Comparison of ENCODE assay signal across 28 cellular contexts in the genomic region with DNA sequence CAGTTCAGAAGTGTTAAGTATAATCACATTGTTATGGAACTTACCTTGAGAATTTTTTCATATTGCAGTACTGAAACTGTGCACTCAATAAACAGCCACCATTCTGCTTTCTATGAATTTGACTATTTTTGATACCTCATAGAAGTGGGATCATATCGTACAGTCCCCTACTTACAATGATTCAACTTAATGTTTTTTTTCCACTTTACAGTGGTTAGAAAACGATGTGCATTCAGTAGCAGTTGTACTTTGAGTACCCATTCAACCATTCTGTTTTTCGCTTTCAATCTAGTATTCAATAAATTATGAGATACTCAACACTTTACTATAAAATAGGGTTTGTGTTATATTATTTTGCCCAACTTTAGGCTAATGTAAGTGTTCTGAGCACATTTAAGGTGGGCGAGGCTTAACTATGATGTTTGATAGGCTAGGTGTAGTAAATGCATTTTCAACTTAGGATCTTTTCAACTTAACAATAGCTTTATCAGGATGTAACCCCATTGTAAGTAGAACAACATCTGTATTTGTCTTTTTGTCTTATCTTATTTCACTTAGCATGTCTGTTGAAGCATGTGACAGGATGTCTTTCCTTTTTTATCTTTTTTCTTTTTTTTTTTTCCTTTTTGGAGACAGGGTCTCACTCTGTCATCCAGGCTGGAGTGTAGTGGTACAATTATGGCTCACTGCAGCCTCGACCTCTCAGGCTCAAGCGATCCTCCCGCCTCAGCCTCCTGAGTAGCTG. TPM values are rescaled to one million over a fixed set of nuclear protein-coding genes. Genes with fewer than 3 reads are reported as not detected.
DNase-seq lines count a peak whose midpoint lies in the region; ATAC-seq and TF ChIP-seq lines count a peak whose summit lies in the region.
"Had no signal": no experiment of that assay in that cellular context is flagged by ENCODE, and none has a peak within 500 bp of the region (broad histone marks: within the 10 kb centered on the region; RNA-seq: fewer than 3 reads in every experiment).

No MANE protein-coding gene starts in this region.

- no peaks in the 10 kb centered on the region for H3K9me3 Mint-ChIP-seq in activated naive CD4-positive, alpha-beta T cell treated with anti-CD3 and anti-CD28 coated beads, Interleukin-2, amount 50 U/mL, for 24 hours
- H3K9me3 Mint-ChIP-seq in CD4-positive, CD25-positive, alpha-beta regulatory T cell: no peaks in the 10 kb centered on the region
- no peaks in the 10 kb centered on the region for H3K9me3 Mint-ChIP-seq in activated CD8-positive, alpha-beta T cell treated with anti-CD3 and anti-CD28 coated beads, Interleukin-2, amount 10 ng/mL, durations not matched to agents 7 days and 5 days (ENCODE audit: insufficient read depth)
- H3K9me3 Mint-ChIP-seq in mesothelial cell of epicardium: no peaks in the 10 kb centered on the region
- H3K9me3 Mint-ChIP-seq: immature natural killer cell, neural progenitor cell had no signal

- peaks cover 20% of the 10 kb centered on the region for H3K36me3 Mint-ChIP-seq in activated naive CD4-positive, alpha-beta T cell treated with anti-CD3 and anti-CD28 coated beads, Interleukin-2, amount 50 U/mL, for 24 hours
- H3K36me3 Mint-ChIP-seq in CD4-positive, CD25-positive, alpha-beta regulatory T cell: peaks cover 43% of the 10 kb centered on the region
- peaks cover 68% of the 10 kb centered on the region for H3K36me3 Mint-ChIP-seq in activated CD8-positive, alpha-beta T cell treated with anti-CD3 and anti-CD28 coated beads, Interleukin-2, amount 10 ng/mL, durations not matched to agents 7 days and 5 days (ENCODE audit: low read depth)
- peaks cover 28% of the 10 kb centered on the region for H3K36me3 Mint-ChIP-seq in mesothelial cell of epicardium

- H3K9me3 ChIP-seq in CD4-positive, CD25-positive, alpha-beta regulatory T cell (ENCODE audit: control insufficient read depth in 2 of 2, low read length in 2 of 2): no peaks in the 10 kb centered on the region
- H3K9me3 ChIP-seq in upper lobe of left lung: no peaks in the 10 kb centered on the region
- H3K9me3 ChIP-seq: BE2C, pancreas, SK-N-SH, spleen had no signal

- POLR2A ChIA-PET in activated CD8-positive, alpha-beta T cell treated with anti-CD3 and anti-CD28 coated beads, Interleukin-2, amount 10 ng/mL, durations not matched to agents 7 days and 5 days (lab: Charles Lee): no interaction called here

- TF ChIP-seq POLR2A in upper lobe of left lung (IDR thresholded peaks at IDR 0.05): no peak

- no peak overlapping the region for H3K27ac ChIP-seq in CD4-positive, CD25-positive, alpha-beta regulatory T cell (ENCODE audit: insufficient read depth, low read length, poor library complexity, severe bottlenecking)
- H3K27ac ChIP-seq in upper lobe of left lung: no peak overlapping the region
- H3K27ac ChIP-seq: dorsolateral prefrontal cortex, neural progenitor cell, pancreas, PC-9 had no signal

- no peak for TF ChIP-seq CTCF in mesothelial cell of epicardium (IDR thresholded peaks at IDR 0.05; ENCODE audit: unreplicated experiment)
- TF ChIP-seq CTCF in upper lobe of left lung (IDR thresholded peaks at IDR 0.05): no peak

- H3K4me1 Mint-ChIP-seq in activated naive CD4-positive, alpha-beta T cell treated with anti-CD3 and anti-CD28 coated beads, Interleukin-2, amount 50 U/mL, for 24 hours: peaks cover 66% of the 10 kb centered on the region
- peaks cover 31 to 62% (median 55%) of the 10 kb centered on the region in 4 donors for H3K4me1 Mint-ChIP-seq in CD4-positive, CD25-positive, alpha-beta regulatory T cell
- H3K4me1 Mint-ChIP-seq in activated CD8-positive, alpha-beta T cell treated with anti-CD3 and anti-CD28 coated beads, Interleukin-2, amount 10 ng/mL, durations not matched to agents 7 days and 5 days (ENCODE audit: low read depth): peaks cover 19% of the 10 kb centered on the region
- H3K4me1 Mint-ChIP-seq in mesothelial cell of epicardium: peaks cover 13% of the 10 kb centered on the region

- H3K27ac Mint-ChIP-seq in activated naive CD4-positive, alpha-beta T cell treated with anti-CD3 and anti-CD28 coated beads, Interleukin-2, amount 50 U/mL, for 24 hours: peak overlapping the region; percentile 35
- peak overlapping the region; percentile 6 to 40 (median 40) for H3K27ac Mint-ChIP-seq in CD4-positive, CD25-positive, alpha-beta regulatory T cell
- H3K27ac Mint-ChIP-seq in activated CD8-positive, alpha-beta T cell treated with anti-CD3 and anti-CD28 coated beads, Interleukin-2, amount 10 ng/mL, durations not matched to agents 7 days and 5 days: peak overlapping the region; percentile 7
- H3K27ac Mint-ChIP-seq in mesothelial cell of epicardium: peak overlapping the region; percentile 71
- H3K27ac Mint-ChIP-seq: activated CD8-positive, alpha-beta memory T cell treated with anti-CD3 and anti-CD28 coated beads, Interleukin-2, amount 10 ng/mL, durations not matched to agents 7 days and 5 days; neural progenitor cell had no signal

- peaks cover 47% of the 10 kb centered on the region for H3K36me3 ChIP-seq in CD4-positive, CD25-positive, alpha-beta regulatory T cell (ENCODE audit: control insufficient read depth, insufficient read depth, low read length)
- H3K36me3 ChIP-seq in upper lobe of left lung: peaks cover 0 to 38% (median 13%) of the 10 kb centered on the region in 4 donors
- H3K36me3 ChIP-seq: BE2C, neural progenitor cell had no signal

- no peak overlapping the region for H3K4me3 Mint-ChIP-seq in activated naive CD4-positive, alpha-beta T cell treated with anti-CD3 and anti-CD28 coated beads, Interleukin-2, amount 50 U/mL, for 24 hours
- H3K4me3 Mint-ChIP-seq in CD4-positive, CD25-positive, alpha-beta regulatory T cell: peak overlapping the region in 1 of 4 donors; percentile 44
- H3K4me3 Mint-ChIP-seq in activated CD8-positive, alpha-beta T cell treated with anti-CD3 and anti-CD28 coated beads, Interleukin-2, amount 10 ng/mL, durations not matched to agents 7 days and 5 days: no peak overlapping the region
- H3K4me3 Mint-ChIP-seq in mesothelial cell of epicardium: no peak overlapping the region
- H3K4me3 Mint-ChIP-seq: activated CD8-positive, alpha-beta memory T cell treated with anti-CD3 and anti-CD28 coated beads, Interleukin-2, amount 10 ng/mL, durations not matched to agents 7 days and 5 days; immature natural killer cell; neural progenitor cell had no signal

- no peak for ATAC-seq in CD4-positive, CD25-positive, alpha-beta regulatory T cell (ENCODE audit: low read depth in 2 of 2)
- no peak for ATAC-seq in activated CD8-positive, alpha-beta T cell treated with anti-CD3 and anti-CD28 coated beads, Interleukin-2, amount 10 ng/mL, durations not matched to agents 7 days and 5 days
- ATAC-seq in upper lobe of left lung (ENCODE audit: low FRiP score in 2 of 2): no peak
- ATAC-seq: activated CD8-positive, alpha-beta memory T cell treated with anti-CD3 and anti-CD28 coated beads, Interleukin-2, amount 10 ng/mL, durations not matched to agents 7 days and 5 days; left colon; pancreas had no signal

- H3K27me3 Mint-ChIP-seq in activated naive CD4-positive, alpha-beta T cell treated with anti-CD3 and anti-CD28 coated beads, Interleukin-2, amount 50 U/mL, for 24 hours: no peaks in the 10 kb centered on the region
- H3K27me3 Mint-ChIP-seq in CD4-positive, CD25-positive, alpha-beta regulatory T cell: no peaks in the 10 kb centered on the region
- H3K27me3 Mint-ChIP-seq in activated CD8-positive, alpha-beta T cell treated with anti-CD3 and anti-CD28 coated beads, Interleukin-2, amount 10 ng/mL, durations not matched to agents 7 days and 5 days (ENCODE audit: low read depth): no peaks in the 10 kb centered on the region
- H3K27me3 Mint-ChIP-seq in mesothelial cell of epicardium (ENCODE audit: low read depth): no peaks in the 10 kb centered on the region
- H3K27me3 Mint-ChIP-seq: activated CD8-positive, alpha-beta memory T cell treated with anti-CD3 and anti-CD28 coated beads, Interleukin-2, amount 10 ng/mL, durations not matched to agents 7 days and 5 days had no signal

- H3K4me3 ChIP-seq in CD4-positive, CD25-positive, alpha-beta regulatory T cell (ENCODE audit: low read depth, low read length): no peak overlapping the region
- H3K4me3 ChIP-seq in upper lobe of left lung: no peak overlapping the region
- H3K4me3 ChIP-seq: dorsolateral prefrontal cortex, neural progenitor cell, pancreas, PC-9, spleen had no signal

- H3K4me1 ChIP-seq in CD4-positive, CD25-positive, alpha-beta regulatory T cell (ENCODE audit: control insufficient read depth, insufficient read depth, low read length, poor library complexity, severe bottlenecking): peaks cover 11% of the 10 kb centered on the region
- peaks cover 0 to 18% (median 8%) of the 10 kb centered on the region in 4 donors for H3K4me1 ChIP-seq in upper lobe of left lung
- H3K4me1 ChIP-seq: BE2C had no signal

- WGBS in upper lobe of left lung, 2 donors: 93 to 95% methylated on average over 7 of the region's 7 CpGs

- no peak for TF ChIP-seq EP300 in upper lobe of left lung (IDR thresholded peaks at IDR 0.05)

- DNase-seq in activated naive CD4-positive, alpha-beta T cell (lab: John Stamatoyannopoulos, UW): no peak
- no peak for DNase-seq in CD4-positive, CD25-positive, alpha-beta regulatory T cell
- no peak for DNase-seq in activated CD8-positive, alpha-beta T cell treated with anti-CD3 and anti-CD28 coated beads, Interleukin-2, amount 10 ng/mL, durations not matched to agents 7 days and 5 days
- DNase-seq in mesothelial cell of epicardium (ENCODE audit: low spot score in 2 of 2, unreplicated experiment in 2 of 2) (no peak), islet precursor cell (no peak), hypothalamus (lab: John Stamatoyannopoulos, UW) (no peak), upper lobe of left lung (no peak)
- DNase-seq: ACHN; activated CD8-positive, alpha-beta memory T cell treated with anti-CD3 and anti-CD28 coated beads, Interleukin-2, amount 10 ng/mL, durations not matched to agents 7 days and 5 days; activated effector memory CD4-positive, alpha-beta T cell treated with Interleukin-2 at 50 U/mL for 16 hours; BE2C; DMS 273 treated with DMSO at 0.1 percent for 48 hours; GOT3; immature natural killer cell; left colon; NCI-H1417 treated with DMSO at 0.1 percent for 48 hours; NCI-H2081 treated with DMSO at 0.1 percent for 48 hours; NCI-H345; NCI-H69; pancreas; PC-9; SK-N-SH; spleen; stimulated activated CD4-positive, alpha-beta T cell treated with anti-CD3 and anti-CD28 coated beads, Interleukin-2, amount 100 ng/mL, for 24 hours; trophoblast cell had no signal

- H3K27me3 ChIP-seq in CD4-positive, CD25-positive, alpha-beta regulatory T cell (ENCODE audit: control insufficient read depth, insufficient read depth, low read length): no peaks in the 10 kb centered on the region
- H3K27me3 ChIP-seq in upper lobe of left lung: no peaks in the 10 kb centered on the region
- H3K27me3 ChIP-seq: BE2C, dorsolateral prefrontal cortex, neural progenitor cell, pancreas, spleen had no signal

- CTCF ChIA-PET in activated CD8-positive, alpha-beta T cell treated with anti-CD3 and anti-CD28 coated beads, Interleukin-2, amount 10 ng/mL, durations not matched to agents 7 days and 5 days (lab: Charles Lee): interaction anchor here (1.7 kb wide), 1 partner anchor 33 kb away, joined by 5 read pairs; no protein-coding TSS in a partner anchor

RNA-seq across cellular contexts. Expression of a gene that starts 42.4 kb away (rescaled TPM):
- 0.44 TPM for total RNA-seq in CD4-positive, CD25-positive, alpha-beta regulatory T cell
- under 1 TPM in 3 of 4 donors, not detected in 1; 0.10 to 0.25 (median 0.13) TPM for polyA plus RNA-seq in CD4-positive, CD25-positive, alpha-beta regulatory T cell
- under 1 TPM; 0.73 to 0.87 TPM for total RNA-seq in activated CD8-positive, alpha-beta T cell treated with anti-CD3 and anti-CD28 coated beads, Interleukin-2, amount 10 ng/mL, durations not matched to agents 7 days and 5 days
- 0.78 to 0.97 TPM (median 0.79 TPM) in 3 replicates for total RNA-seq in mesothelial cell of epicardium
- under 1 TPM in 5 of 6 donors, not detected in 1; 0.44 to 0.89 (median 0.60) TPM for total RNA-seq in upper lobe of left lung
- polyA plus RNA-seq: immature natural killer cell had no signal

RNA-seq across cellular contexts. Expression of a gene that starts 49.7 kb away (rescaled TPM):
- total RNA-seq in CD4-positive, CD25-positive, alpha-beta regulatory T cell: 61.1 TPM
- 10 to 100 TPM; 51.2 to 59.0 (median 56.1) TPM for polyA plus RNA-seq in CD4-positive, CD25-positive, alpha-beta regulatory T cell
- 10 to 100 TPM; 71.5 to 74.4 TPM for total RNA-seq in activated CD8-positive, alpha-beta T cell treated with anti-CD3 and anti-CD28 coated beads, Interleukin-2, amount 10 ng/mL, durations not matched to agents 7 days and 5 days
- 91.0 to 101 TPM (median 91.2 TPM) in 3 replicates for total RNA-seq in mesothelial cell of epicardium
- total RNA-seq in upper lobe of left lung: 10 to 100 TPM; 40.0 to 73.3 (median 50.9) TPM

Comparison
In these comparisons a context has a peak if more than half of its experiments do, and no peak if none do; other contexts are left out.
1. H3K27ac Mint-ChIP-seq: peak in every context shown above with its lines; median percentile 71 in mesothelial cell of epicardium; 40 in CD4-positive, CD25-positive, alpha-beta regulatory T cell; 35 in activated naive CD4-positive, alpha-beta T cell treated with anti-CD3 and anti-CD28 coated beads, Interleukin-2, amount 50 U/mL, for 24 hours; 7 in activated CD8-positive, alpha-beta T cell treated with anti-CD3 and anti-CD28 coated beads, Interleukin-2, amount 10 ng/mL, durations not matched to agents 7 days and 5 days.